25 cellular contexts compared by ENCODE assay signal in the genomic region with DNA sequence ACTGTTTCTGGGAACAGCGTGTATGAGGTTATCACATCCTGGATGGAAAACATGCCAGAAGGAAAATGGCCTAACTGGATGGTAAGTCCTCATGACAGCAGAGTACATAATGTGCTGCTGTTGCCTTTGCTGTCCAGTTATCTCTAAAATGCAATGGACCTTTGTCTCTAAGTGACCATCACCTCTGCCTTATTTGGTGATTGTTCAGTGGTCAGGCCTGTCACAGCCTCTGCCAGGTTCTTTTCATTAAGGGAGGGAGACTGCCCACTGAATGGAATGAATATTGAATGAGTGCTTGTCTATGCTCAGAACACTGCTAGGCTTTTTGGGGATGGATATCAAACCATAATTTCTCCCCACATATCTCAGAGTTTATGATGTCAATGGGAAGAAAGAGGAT. TPM values are rescaled to one million over a fixed set of nuclear protein-coding genes. Genes with fewer than 3 reads are reported as not detected.
"Had no signal": no experiment of that assay in that cellular context is flagged by ENCODE, and none has a peak within 500 bp of the region (broad histone marks: within the 10 kb centered on the region; RNA-seq: fewer than 3 reads in every experiment).

No MANE protein-coding gene starts in this region.

- H3K27ac Mint-ChIP-seq: IgD-negative memory B cell had no signal

- H3K4me3 ChIP-seq: K562, SJCRH30 had no signal

- H3K4me1 ChIP-seq: SJCRH30 had no signal

- H3K27me3 ChIP-seq: SJCRH30 had no signal

- ATAC-seq: K562, Panc1, PC-3, SK-N-SH treated with all-trans-retinoic acid at 6 μM for 48 hours had no signal

- H3K36me3 ChIP-seq: SJCRH30 had no signal

- H3K4me3 Mint-ChIP-seq: IgD-negative memory B cell had no signal

- H3K4me1 Mint-ChIP-seq: IgD-negative memory B cell had no signal

- DNase-seq: Kasumi-1, MM.1S, NCI-H1092 treated with DMSO at 0.1 percent for 48 hours, NCI-H1436, NCI-H187, NCI-H2029, NCI-H2081 treated with DMSO at 0.1 percent for 48 hours, NCI-H2171, NCI-H226, NCI-H446, NCI-H510A, NCI-H524 treated with DMSO at 0.1 percent for 48 hours, NCI-H69, NCI-H774, PC-3, SHP77 treated with DMSO at 0.1 percent for 48 hours, SJCRH30 had no signal

- H3K9ac ChIP-seq: KMS-11 had no signal

- H3K9me3 ChIP-seq: SJCRH30 had no signal

- H3K27ac ChIP-seq: KMS-11, RWPE1, SJCRH30 had no signal

- H3K27me3 Mint-ChIP-seq: IgD-negative memory B cell had no signal

RNA-seq across cellular contexts. Expression of a gene that starts 29.0 kb away (rescaled TPM):
- total RNA-seq: M059J, OCI-LY7, SJCRH30 had no signal
